ENCODE assay signal across 28 cellular contexts in the genomic region with DNA sequence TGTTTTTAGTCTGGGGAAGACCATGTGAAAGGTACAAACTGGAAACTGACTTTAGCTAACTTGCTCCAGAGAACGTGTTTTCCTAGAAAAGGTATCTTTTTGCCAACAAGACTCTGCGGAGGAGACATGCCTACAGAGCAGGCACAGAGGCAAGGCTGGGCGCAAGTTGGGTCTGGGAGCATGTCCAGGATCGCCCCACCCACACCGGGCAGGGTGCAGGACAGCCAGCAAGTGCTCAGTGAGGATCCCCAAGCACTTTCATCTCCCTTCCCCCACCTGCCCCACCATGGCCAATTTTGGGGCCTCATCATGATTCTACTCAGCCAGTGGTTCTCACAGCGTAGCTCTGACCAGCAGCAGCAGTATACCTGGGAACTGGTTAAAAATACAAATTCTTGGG. TPM values are rescaled to one million over a fixed set of nuclear protein-coding genes. Genes with fewer than 3 reads are reported as not detected.
"Had no signal": no experiment of that assay in that cellular context is flagged by ENCODE, and none has a peak within 500 bp of the region (broad histone marks: within the 10 kb centered on the region; RNA-seq: fewer than 3 reads in every experiment).

No MANE protein-coding gene starts in this region.

- H3K27ac ChIP-seq: brain microvascular endothelial cell, cardiac muscle cell, VCaP had no signal

- H3K27ac Mint-ChIP-seq: activated CD4-positive, alpha-beta memory T cell treated with anti-CD3 and anti-CD28 coated beads for 36 hours; activated CD4-positive, alpha-beta T cell treated with anti-CD3 and anti-CD28 coated beads, Interleukin-2, amount 10 ng/mL, durations not matched to agents 7 days and 5 days; activated naive CD8-positive, alpha-beta T cell; activated T-cell treated with anti-CD3 and anti-CD28 coated beads, Interleukin-2, amount 50 U/mL, for 72 hours; T-helper 17 cell had no signal

- DNase-seq: activated CD4-positive, alpha-beta memory T cell treated with anti-CD3 and anti-CD28 coated beads for 36 hours; activated CD4-positive, alpha-beta T cell treated with anti-CD3 and anti-CD28 coated beads, Interleukin-2, amount 10 ng/mL, durations not matched to agents 7 days and 5 days; activated CD4-positive, CD25-positive, alpha-beta regulatory T cell; activated CD8-positive, alpha-beta memory T cell treated with anti-CD3 and anti-CD28 coated beads for 24 hours; activated naive CD4-positive, alpha-beta T cell treated with Interleukin-2 at 50 U/mL for 16 hours; activated T-cell treated with anti-CD3 and anti-CD28 coated beads, Interleukin-2, amount 50 U/mL, for 72 hours; brain microvascular endothelial cell; IMR-90; KBM-7; NCI-H1092; NCI-H1417; NCI-H1930; NCI-H2171; NCI-H2227 treated with DMSO at 0.1 percent for 48 hours; NCI-H446 treated with DMSO at 0.1 percent for 48 hours; NCI-H526; NK-92 treated with Interleukin-12 subunit alpha and Interleukin-12 subunit beta, amount 100 ng/mL, for 24 hours; OCI-M1; RPMI8226; SHP77 treated with DMSO at 0.1 percent for 48 hours; T-helper 17 cell; T-helper 9 cell had no signal

- H3K4me1 Mint-ChIP-seq: activated CD4-positive, alpha-beta T cell treated with anti-CD3 and anti-CD28 coated beads, Interleukin-2, amount 10 ng/mL, durations not matched to agents 7 days and 5 days had no signal

- H3K4me3 ChIP-seq: cardiac muscle cell had no signal

- H3K27me3 ChIP-seq: brain microvascular endothelial cell, cardiac muscle cell had no signal

- H3K27me3 Mint-ChIP-seq: activated CD4-positive, alpha-beta memory T cell treated with anti-CD3 and anti-CD28 coated beads for 36 hours; activated CD4-positive, alpha-beta T cell treated with anti-CD3 and anti-CD28 coated beads, Interleukin-2, amount 10 ng/mL, durations not matched to agents 7 days and 5 days; activated naive CD8-positive, alpha-beta T cell; T-helper 17 cell had no signal

- H3K4me3 Mint-ChIP-seq: activated CD4-positive, alpha-beta memory T cell treated with anti-CD3 and anti-CD28 coated beads for 36 hours; activated CD4-positive, alpha-beta T cell treated with anti-CD3 and anti-CD28 coated beads, Interleukin-2, amount 10 ng/mL, durations not matched to agents 7 days and 5 days; activated naive CD8-positive, alpha-beta T cell; activated T-cell treated with anti-CD3 and anti-CD28 coated beads, Interleukin-2, amount 50 U/mL, for 72 hours; T-helper 17 cell had no signal

- H3K9me3 Mint-ChIP-seq: activated CD4-positive, alpha-beta memory T cell treated with anti-CD3 and anti-CD28 coated beads for 36 hours; activated CD4-positive, alpha-beta T cell treated with anti-CD3 and anti-CD28 coated beads, Interleukin-2, amount 10 ng/mL, durations not matched to agents 7 days and 5 days; activated T-cell treated with anti-CD3 and anti-CD28 coated beads, Interleukin-2, amount 50 U/mL, for 72 hours had no signal

- ATAC-seq: activated T-cell treated with anti-CD3 and anti-CD28 coated beads, Interleukin-2, amount 50 U/mL, for 72 hours; Panc1; T-helper 17 cell had no signal

RNA-seq across cellular contexts. Expression of gene SMIM22, which starts 25.5 kb away (rescaled TPM):
- total RNA-seq: activated CD4-positive, alpha-beta memory T cell treated with anti-CD3 and anti-CD28 coated beads for 36 hours; activated CD4-positive, alpha-beta T cell treated with anti-CD3 and anti-CD28 coated beads, Interleukin-2, amount 10 ng/mL, durations not matched to agents 7 days and 5 days; activated T-cell treated with anti-CD3 and anti-CD28 coated beads, Interleukin-2, amount 50 U/mL, for 72 hours; cardiac muscle cell; IMR-90; LHCN-M2; M059J; T-helper 17 cell had no signal
- polyA plus RNA-seq: IMR-90 had no signal

RNA-seq across cellular contexts. Expression of gene SEPTIN12, which starts 32.5 kb away (rescaled TPM):
- total RNA-seq: activated CD4-positive, alpha-beta memory T cell treated with anti-CD3 and anti-CD28 coated beads for 36 hours; activated CD4-positive, alpha-beta T cell treated with anti-CD3 and anti-CD28 coated beads, Interleukin-2, amount 10 ng/mL, durations not matched to agents 7 days and 5 days; activated T-cell treated with anti-CD3 and anti-CD28 coated beads, Interleukin-2, amount 50 U/mL, for 72 hours; IMR-90; LHCN-M2; M059J; T-helper 17 cell had no signal
- polyA plus RNA-seq: IMR-90 had no signal
